In genomic region chr22:46732041-46732379, GRCh38 we compare ENCODE assay signal across 11 cellular contexts. TPM values are rescaled to one million over a fixed set of nuclear protein-coding genes. Genes with fewer than 3 reads are reported as not detected.
DNase-seq lines count a peak whose midpoint lies in the region; ATAC-seq and TF ChIP-seq lines count a peak whose summit lies in the region.
"Had no signal": no experiment of that assay in that cellular context is flagged by ENCODE, and none has a peak within 500 bp of the region (broad histone marks: within the 10 kb centered on the region; RNA-seq: fewer than 3 reads in every experiment).

No MANE protein-coding gene starts in this region.

- H3K79me2 ChIP-seq in HCT116 (ENCODE audit: insufficient read depth, low read length) = peaks cover 62% of the 10 kb centered on the region

- ATAC-seq in HCT116 = 0 out of 2 replicates have a peak, but pooled peaks have one; percentile 15
- ATAC-seq in activated naive CD8-positive, alpha-beta T cell treated with anti-CD3 and anti-CD28 coated beads, Interleukin-2, amount 50 U/mL, for 24 hours = no peak
- peak in 3 of 4 donors; percentile 5 to 12 (median 7) for ATAC-seq in psoas muscle
- no peak for ATAC-seq in HG03280 (IDR thresholded peaks at IDR 0.05; ENCODE audit: unreplicated experiment)
- ATAC-seq: activated CD4-positive, alpha-beta T cell treated with anti-CD3 and anti-CD28 coated beads for 36 hours had no signal

- no peak overlapping the region for H3K4me3 ChIP-seq in HCT116 (replicated peaks in 1 of 2; ENCODE audit: low read depth in 1 of 2, low read length in 2 of 2)
- no peak overlapping the region for H3K4me3 ChIP-seq in psoas muscle

- POLR2A ChIA-PET in HCT116 (lab: Charles Lee) = no interaction called here

- H2AFZ ChIP-seq in HCT116 (ENCODE audit: low read depth, low read length, poor library complexity, severe bottlenecking) = no peak overlapping the region

- 78 to 88% (median 85%) methylated on average over 14 of the region's 14 CpGs for WGBS in psoas muscle, 3 donors

- CTCF ChIA-PET in HCT116 (lab: Charles Lee) = no interaction called here

- DNase-seq in HCT116 (ENCODE audit: low read depth, low spot score) (no peak), immature natural killer cell (no peak), psoas muscle (no peak), HK-2 (ENCODE audit: unreplicated experiment) (no peak), EL (no peak), NCI-H345 treated with DMSO at 0.1 percent for 48 hours (lab: John Stamatoyannopoulos, UW; ENCODE audit: unreplicated experiment) (no peak)
- DNase-seq in activated naive CD8-positive, alpha-beta T cell treated with anti-CD3 and anti-CD28 coated beads, Interleukin-2, amount 50 U/mL, for 24 hours = no peak
- DNase-seq: activated effector memory CD4-positive, alpha-beta T cell treated with anti-CD3 and anti-CD28 coated beads, Interleukin-2, amount 50 U/mL, for 16 hours; HCEC 1CT had no signal

- TF ChIP-seq CTCF in HCT116 (IDR thresholded peaks at IDR 0.05 in 2 of 3, conservative IDR thresholded peaks at IDR 0.05 in 1 of 3; ENCODE audit: borderline replicate concordance in 1 of 3, insufficient read depth in 1 of 3, low read depth in 2 of 3, low read length in 2 of 3) (no peak), psoas muscle (IDR thresholded peaks at IDR 0.05) (no peak)

- peak overlapping the region; percentile 41 for H3K4me2 ChIP-seq in HCT116 (ENCODE audit: low read length)

- peak overlapping the region; percentile 65 for H3K4me3 Mint-ChIP-seq in activated naive CD8-positive, alpha-beta T cell treated with anti-CD3 and anti-CD28 coated beads, Interleukin-2, amount 50 U/mL, for 24 hours
- H3K4me3 Mint-ChIP-seq in immature natural killer cell = peak overlapping the region in 1 of 5 donors; percentile 10

- 0 out of 2 replicates have a peak overlapping the region, but pooled peaks have one; percentile 23 for H3K9ac ChIP-seq in HCT116 (ENCODE audit: low read length)

- H3K9me2 ChIP-seq in HCT116 (ENCODE audit: insufficient read depth) = no peaks in the 10 kb centered on the region

- no peaks in the 10 kb centered on the region for H3K36me3 ChIP-seq in HCT116 (ENCODE audit: control insufficient read depth in 1 of 2, insufficient read depth in 2 of 2, low read length in 2 of 2)
- peaks cover 0 to 6% of the 10 kb centered on the region in 2 donors for H3K36me3 ChIP-seq in psoas muscle (ENCODE audit: insufficient read depth in 1 of 2, low read depth in 1 of 2)

- H4K20me1 ChIP-seq in HCT116 (ENCODE audit: insufficient read depth) = no peaks in the 10 kb centered on the region

- H3K4me1 ChIP-seq in HCT116 (ENCODE audit: control insufficient read depth in 1 of 2, insufficient read depth in 2 of 2, low read length in 2 of 2) = peaks cover 21 to 24% of the 10 kb centered on the region in 2 experiments
- H3K4me1 ChIP-seq in psoas muscle = peaks cover 70% of the 10 kb centered on the region

- H3K36me3 Mint-ChIP-seq in activated naive CD8-positive, alpha-beta T cell treated with anti-CD3 and anti-CD28 coated beads, Interleukin-2, amount 50 U/mL, for 24 hours (ENCODE audit: low read depth) = peaks cover 14% of the 10 kb centered on the region
- H3K36me3 Mint-ChIP-seq in immature natural killer cell = peaks cover 0 to 3% (median 0%) of the 10 kb centered on the region in 3 donors

- RAD21 ChIA-PET in HCT116 (lab: Charles Lee; ENCODE audit: low non-redundant PET in 1 of 2, low total read pairs in 2 of 2, uncharacterized antibody in 2 of 2, unreplicated experiment in 2 of 2) = no interaction called here

- H3K27me3 ChIP-seq in HCT116 (ENCODE audit: insufficient read depth, low read length) (no peaks in the 10 kb centered on the region), psoas muscle (ENCODE audit: insufficient read depth in 3 of 3, low read length in 2 of 3) (no peaks in the 10 kb centered on the region)

- peak overlapping the region; percentile 91 for H3K27ac Mint-ChIP-seq in activated naive CD8-positive, alpha-beta T cell treated with anti-CD3 and anti-CD28 coated beads, Interleukin-2, amount 50 U/mL, for 24 hours
- peak overlapping the region; percentile 17 to 69 (median 50) for H3K27ac Mint-ChIP-seq in immature natural killer cell

- BruUV-seq in HCT116 (replicated peaks; lab: Mats Ljungman, UMichigan) = no TSS peak

- no peaks in the 10 kb centered on the region for H3K9me3 Mint-ChIP-seq in activated naive CD8-positive, alpha-beta T cell treated with anti-CD3 and anti-CD28 coated beads, Interleukin-2, amount 50 U/mL, for 24 hours
- no peaks in the 10 kb centered on the region for H3K9me3 Mint-ChIP-seq in immature natural killer cell

- no peaks in the 10 kb centered on the region for H3K27me3 Mint-ChIP-seq in activated naive CD8-positive, alpha-beta T cell treated with anti-CD3 and anti-CD28 coated beads, Interleukin-2, amount 50 U/mL, for 24 hours
- peaks cover 0 to 7% (median 1%) of the 10 kb centered on the region in 3 donors for H3K27me3 Mint-ChIP-seq in immature natural killer cell (ENCODE audit: low read depth in 3 of 3)
- H3K27me3 Mint-ChIP-seq: activated CD4-positive, alpha-beta T cell treated with anti-CD3 and anti-CD28 coated beads for 36 hours had no signal

- H3K27ac ChIP-seq in HCT116 (ENCODE audit: low read depth, low read length) = 0 out of 2 replicates have a peak overlapping the region, but pooled peaks have one; percentile 11
- peak overlapping the region; percentile 71 for H3K27ac ChIP-seq in psoas muscle

- H3K9me3 ChIP-seq in HCT116 (ENCODE audit: control insufficient read depth in 1 of 2, insufficient read depth in 1 of 2, low read depth in 1 of 2, low read length in 2 of 2) = no peaks in the 10 kb centered on the region
- H3K9me3 ChIP-seq in psoas muscle = no peaks in the 10 kb centered on the region

- TF ChIP-seq RAD21 in HCT116 (IDR thresholded peaks at IDR 0.05; ENCODE audit: low read depth) = no peak

- intact Hi-C loops in HCT116 (cut with micrococcal nuclease) = no loop called here
- intact Hi-C loops in psoas muscle (cut with DNase I) = loop anchor here in 1 of 2 donors (10.0 kb wide), 1 partner anchor 167 kb away; no protein-coding TSS in a partner anchor

- TF ChIP-seq POLR2A in HCT116 (IDR thresholded peaks at IDR 0.05; ENCODE audit: borderline replicate concordance, extremely low read depth, insufficient read depth, insufficient read length) = no peak

- peaks cover 70% of the 10 kb centered on the region for H3K4me1 Mint-ChIP-seq in activated naive CD8-positive, alpha-beta T cell treated with anti-CD3 and anti-CD28 coated beads, Interleukin-2, amount 50 U/mL, for 24 hours
- H3K4me1 Mint-ChIP-seq in immature natural killer cell = peaks cover 67 to 79% of the 10 kb centered on the region in 2 donors

TF ChIP-seq in HCT116, 20 proteins besides CTCF, POLR2A, EP300 and RAD21:
- TF ChIP-seq EGR1 (IDR thresholded peaks at IDR 0.05; ENCODE audit: low read depth) = no peak

RNA-seq across cellular contexts. Expression of gene CERK, which starts 6.0 kb away (rescaled TPM):
- total RNA-seq in HCT116 (2021; ENCODE audit: unreplicated experiment) (35.0 TPM), psoas muscle (10 to 100 TPM; 26.9 to 38.1 (median 33.9) TPM)
- 24.9 and 28.5 TPM in 2 replicates for polyA plus RNA-seq in HCT116 (2012)
- polyA plus RNA-seq in immature natural killer cell (10 to 100 TPM; 31.1 to 59.4 (median 38.9) TPM), psoas muscle (10 to 100 TPM; 13.0 to 26.8 (median 24.8) TPM)

RNA-seq across cellular contexts. Expression of gene TBC1D22A, which starts 30.4 kb away (rescaled TPM):
- total RNA-seq in HCT116 (2021; ENCODE audit: unreplicated experiment) (20.9 TPM), psoas muscle (10 to 100 TPM; 15.7 to 25.0 (median 20.6) TPM)
- polyA plus RNA-seq in HCT116 (2012) = 18.6 and 19.1 TPM in 2 replicates
- polyA plus RNA-seq in immature natural killer cell (10 to 100 TPM; 20.6 to 28.0 (median 24.0) TPM), psoas muscle (10 to 100 TPM; 11.7 to 19.0 (median 14.8) TPM)

Comparison
In these comparisons a context has a peak if more than half of its experiments do, and no peak if none do; other contexts are left out.
1. ATAC-seq: peak in HCT116 (single experiment) and psoas muscle (3 of 4); none in activated naive CD8-positive, alpha-beta T cell treated with anti-CD3 and anti-CD28 coated beads, Interleukin-2, amount 50 U/mL, for 24 hours (single experiment) and HG03280 (single experiment).